11 cellular contexts compared by ENCODE assay signal in the genomic region with DNA sequence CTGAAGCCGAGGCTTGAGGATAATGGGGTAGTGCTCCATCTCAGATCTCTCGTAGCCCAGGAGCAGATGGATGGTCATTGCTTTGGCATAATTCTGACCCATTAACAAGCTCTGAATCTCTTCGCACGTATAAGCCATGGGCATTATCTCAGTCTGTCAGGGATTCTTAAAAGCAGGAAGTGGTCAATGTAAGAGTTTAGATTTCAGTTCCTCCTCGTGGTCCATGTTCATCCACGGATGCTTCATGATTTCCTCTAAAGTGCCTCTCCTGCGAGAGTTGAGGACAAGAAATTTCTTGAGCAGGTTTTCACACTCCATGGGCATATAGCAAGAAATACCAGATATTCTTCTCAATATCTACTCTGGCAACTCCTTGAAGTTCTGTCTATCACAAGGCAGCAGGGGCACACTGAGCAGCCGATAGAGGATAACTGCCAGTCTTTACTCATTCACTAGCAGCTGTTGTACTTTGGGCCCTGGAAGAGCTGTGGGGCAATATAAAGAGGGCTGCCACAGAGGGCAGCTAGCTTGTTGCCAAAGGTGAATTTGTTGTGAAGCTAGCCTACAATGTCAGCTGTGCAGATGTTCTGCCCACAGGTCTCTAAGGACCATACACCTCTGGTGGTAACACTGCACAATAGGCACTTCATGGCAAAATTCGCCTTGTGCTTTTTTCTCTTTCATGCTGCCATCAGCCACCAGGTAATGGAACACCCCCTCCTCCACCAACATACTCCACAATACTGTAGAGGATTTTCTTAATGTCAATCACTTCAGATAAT. TPM values are rescaled to one million over a fixed set of nuclear protein-coding genes. Genes with fewer than 3 reads are reported as not detected.
DNase-seq lines count a peak whose midpoint lies in the region; ATAC-seq, FAIRE-seq and TF ChIP-seq lines count a peak whose summit lies in the region.
"Had no signal": no experiment of that assay in that cellular context is flagged by ENCODE, and none has a peak within 500 bp of the region (broad histone marks: within the 10 kb centered on the region; RNA-seq: fewer than 3 reads in every experiment).

No MANE protein-coding gene starts in this region.

- no peak overlapping the region for H3K4me3 Mint-ChIP-seq in activated CD4-positive, alpha-beta memory T cell treated with anti-CD3 and anti-CD28 coated beads for 36 hours
- H3K4me3 Mint-ChIP-seq in activated naive CD8-positive, alpha-beta T cell treated with anti-CD3 and anti-CD28 coated beads for 36 hours: no peak overlapping the region

- peaks cover 2% of the 10 kb centered on the region for H3K9me3 Mint-ChIP-seq in activated CD4-positive, alpha-beta memory T cell treated with anti-CD3 and anti-CD28 coated beads for 36 hours
- H3K9me3 Mint-ChIP-seq in activated naive CD8-positive, alpha-beta T cell treated with anti-CD3 and anti-CD28 coated beads for 36 hours: peaks cover 2% of the 10 kb centered on the region

- intact Hi-C loops in pancreas (cut with DNase I): no loop called here
- intact Hi-C loops in activated CD4-positive, alpha-beta memory T cell treated with anti-CD3 and anti-CD28 coated beads for 36 hours (cut with micrococcal nuclease): no loop called here

- H3K4me2 ChIP-seq in neuronal stem cell (ENCODE audit: insufficient read depth, low read length, poor library complexity, severe bottlenecking): no peak overlapping the region

- TF ChIP-seq CTCF in pancreas (IDR thresholded peaks at IDR 0.05): no peak

- no peaks in the 10 kb centered on the region for H3K27me3 ChIP-seq in neuronal stem cell (ENCODE audit: control insufficient read depth in 3 of 3, insufficient read depth in 3 of 3, low read depth in 1 of 3, low read length in 3 of 3)
- no peaks in the 10 kb centered on the region for H3K27me3 ChIP-seq in pancreas

- no peaks in the 10 kb centered on the region for H3K36me3 ChIP-seq in neuronal stem cell (replicated peaks in 1 of 2; ENCODE audit: control insufficient read depth in 2 of 2, insufficient read depth in 2 of 2, low read length in 2 of 2)
- H3K36me3 ChIP-seq in pancreas: no peaks in the 10 kb centered on the region

- POLR2A ChIA-PET in activated CD4-positive, alpha-beta memory T cell treated with anti-CD3 and anti-CD28 coated beads for 36 hours (lab: Charles Lee): no interaction called here

- H3K14ac ChIP-seq in neuronal stem cell (ENCODE audit: low read length): no peak overlapping the region

- H3K27ac ChIP-seq in neuronal stem cell (replicated peaks; ENCODE audit: low read length): no peak overlapping the region
- H3K27ac ChIP-seq in pancreas: no peak overlapping the region

- H2BK12ac ChIP-seq in neuronal stem cell (ENCODE audit: low read length): no peak overlapping the region

- no peaks in the 10 kb centered on the region for H3K4me1 Mint-ChIP-seq in activated CD4-positive, alpha-beta memory T cell treated with anti-CD3 and anti-CD28 coated beads for 36 hours (ENCODE audit: low read depth)
- H3K4me1 Mint-ChIP-seq in activated naive CD8-positive, alpha-beta T cell treated with anti-CD3 and anti-CD28 coated beads for 36 hours: no peaks in the 10 kb centered on the region

- H3K27ac Mint-ChIP-seq in activated CD4-positive, alpha-beta memory T cell treated with anti-CD3 and anti-CD28 coated beads for 36 hours: no peak overlapping the region
- H3K27ac Mint-ChIP-seq in activated naive CD8-positive, alpha-beta T cell treated with anti-CD3 and anti-CD28 coated beads for 36 hours: no peak overlapping the region

- H3K4me3 ChIP-seq in neuronal stem cell (ENCODE audit: low read length in 2 of 2) (no peak overlapping the region), pancreas (no peak overlapping the region)

- no peak overlapping the region for H3K23ac ChIP-seq in neuronal stem cell (ENCODE audit: low read depth, low read length, poor library complexity)

- H2AK5ac ChIP-seq in neuronal stem cell (ENCODE audit: low read depth, low read length): no peak overlapping the region

- no peak overlapping the region for H2BK120ac ChIP-seq in neuronal stem cell (ENCODE audit: low read depth, low read length)

- no peak overlapping the region for H3K4ac ChIP-seq in neuronal stem cell (ENCODE audit: low read length)

- H4K8ac ChIP-seq in neuronal stem cell (ENCODE audit: low read depth, low read length): no peak overlapping the region

- H3K27me3 Mint-ChIP-seq in activated CD4-positive, alpha-beta memory T cell treated with anti-CD3 and anti-CD28 coated beads for 36 hours: no peaks in the 10 kb centered on the region
- H3K27me3 Mint-ChIP-seq in activated naive CD8-positive, alpha-beta T cell treated with anti-CD3 and anti-CD28 coated beads for 36 hours: peaks cover 4% of the 10 kb centered on the region

- H3K9ac ChIP-seq in neuronal stem cell (ENCODE audit: low read depth, low read length, poor library complexity): no peak overlapping the region

- H2BK15ac ChIP-seq in neuronal stem cell (ENCODE audit: low read length): no peak overlapping the region

- H3K18ac ChIP-seq in neuronal stem cell (ENCODE audit: low read length): no peak overlapping the region

- WGBS in neuronal stem cell (ENCODE audit: extremely low coverage in 2 of 2, insufficient read length in 2 of 2, insufficient replicate concordance in 1 of 2), 2 donors: no CpG with 5 or more reads among the region's 9 CpGs
- 66 to 79% methylated on average over 9 of the region's 9 CpGs for whole genome bisulfite sequencing in pancreas, 2 donors

- H3K36me3 Mint-ChIP-seq in activated CD4-positive, alpha-beta memory T cell treated with anti-CD3 and anti-CD28 coated beads for 36 hours: no peaks in the 10 kb centered on the region
- no peaks in the 10 kb centered on the region for H3K36me3 Mint-ChIP-seq in activated naive CD8-positive, alpha-beta T cell treated with anti-CD3 and anti-CD28 coated beads for 36 hours

- H3K9me3 ChIP-seq in neuronal stem cell (replicated peaks in 1 of 2; ENCODE audit: control insufficient read depth in 2 of 2, insufficient read depth in 1 of 2, low read depth in 1 of 2, low read length in 2 of 2): peaks cover 0 to 3% of the 10 kb centered on the region in 2 donors
- no peaks in the 10 kb centered on the region for H3K9me3 ChIP-seq in pancreas

- no peak overlapping the region for H4K91ac ChIP-seq in neuronal stem cell (ENCODE audit: low read depth, low read length, poor library complexity)

- H3K79me1 ChIP-seq in neuronal stem cell (ENCODE audit: low read depth, low read length): no peaks in the 10 kb centered on the region

- CTCF ChIA-PET in activated CD4-positive, alpha-beta memory T cell treated with anti-CD3 and anti-CD28 coated beads for 36 hours (lab: Charles Lee): no interaction called here

- H2AFZ ChIP-seq in neuronal stem cell (ENCODE audit: low read length): peak overlapping the region; percentile 11

- DNase-seq in neuronal stem cell (ENCODE audit: low spot score) (no peak), pancreas (no peak), NCI-H2081 treated with DMSO at 0.1 percent for 48 hours (lab: John Stamatoyannopoulos, UW) (no peak)
- DNase-seq in activated CD4-positive, alpha-beta memory T cell treated with anti-CD3 and anti-CD28 coated beads for 36 hours: no peak
- no peak for DNase-seq in activated naive CD8-positive, alpha-beta T cell treated with anti-CD3 and anti-CD28 coated beads for 36 hours
- DNase-seq: activated effector memory CD4-positive, alpha-beta T cell treated with Interleukin-2 at 50 U/mL for 16 hours; DND-41; T-helper 9 cell had no signal

- FAIRE-seq in pancreas (lab: Jason Lieb, UNC): no peak

- H3K4me1 ChIP-seq in neuronal stem cell (ENCODE audit: control insufficient read depth in 2 of 2, insufficient read depth in 1 of 2, low read depth in 1 of 2, low read length in 2 of 2): no peaks in the 10 kb centered on the region
- no peaks in the 10 kb centered on the region for H3K4me1 ChIP-seq in pancreas

- no peak overlapping the region for H2BK5ac ChIP-seq in neuronal stem cell (ENCODE audit: low read length)

- ATAC-seq in GM19324 (IDR thresholded peaks at IDR 0.05; ENCODE audit: low FRiP score, unreplicated experiment): peak; percentile 95
- peak; percentile 76 for ATAC-seq in HG02798 (IDR thresholded peaks at IDR 0.05; ENCODE audit: poor library complexity, unreplicated experiment)
- peak; percentile 96 for ATAC-seq in HG03571 (IDR thresholded peaks at IDR 0.05; ENCODE audit: unreplicated experiment)
- no peak for ATAC-seq in pancreas

RNA-seq across cellular contexts. Expression of a gene that starts 52.0 kb away (rescaled TPM):
- 2.5 TPM for polyA plus RNA-seq in neuronal stem cell (2013, experiment 1 of 2)
- polyA plus RNA-seq in neuronal stem cell (2013, experiment 2 of 2): 2.4 TPM
- 1 to 10 TPM; 1.3 to 2.7 (median 2.2) TPM for total RNA-seq in pancreas
- 1 to 10 TPM in 1 of 2 donors, under 1 TPM in 1; 0.68 to 3.0 TPM for polyA plus RNA-seq in pancreas
- 1 to 10 TPM; 1.1 to 1.2 TPM for total RNA-seq in activated CD4-positive, alpha-beta memory T cell treated with anti-CD3 and anti-CD28 coated beads for 36 hours
- total RNA-seq in activated naive CD8-positive, alpha-beta T cell treated with anti-CD3 and anti-CD28 coated beads for 36 hours: 1 to 10 TPM; 1.9 to 2.7 TPM

Comparison
In these comparisons a context has a peak if more than half of its experiments do, and no peak if none do; other contexts are left out.
1. ATAC-seq: peak in GM19324 (single experiment), HG02798 (single experiment) and HG03571 (single experiment); none in pancreas (0 of 4).